10 cellular contexts compared by ENCODE assay signal in the genomic region with DNA sequence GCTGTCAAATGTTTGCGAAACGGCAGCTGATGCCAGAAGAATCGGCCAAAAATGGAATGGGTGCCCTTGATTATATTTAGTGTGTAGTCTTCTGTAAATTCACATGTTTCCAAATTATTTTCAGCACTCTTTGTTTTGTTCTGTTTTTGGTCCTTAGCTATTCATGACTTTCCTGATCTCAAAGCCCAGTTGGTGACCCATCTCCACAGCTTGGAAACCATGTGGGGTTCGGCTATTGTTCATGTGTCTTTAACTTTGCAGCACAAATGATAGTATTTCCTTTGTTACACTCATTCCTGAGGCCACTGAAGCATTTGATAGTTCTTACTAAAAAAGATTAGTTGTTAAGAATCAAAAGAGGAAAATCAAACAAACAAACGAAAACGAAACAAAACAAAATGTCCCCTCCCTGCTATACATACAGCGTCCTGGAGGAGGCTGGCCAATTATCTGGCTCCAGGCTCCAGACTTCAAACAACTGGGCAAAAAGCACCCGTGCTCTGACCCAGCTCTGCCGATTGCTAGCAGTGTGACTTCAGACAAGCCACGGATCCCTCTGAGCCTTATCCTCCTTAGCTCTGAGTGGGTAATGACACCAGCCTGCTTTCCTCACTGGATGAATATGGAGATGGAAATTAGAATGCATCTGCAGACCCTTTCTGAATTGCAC.
DNase-seq lines count a peak whose midpoint lies in the region; TF ChIP-seq lines count a peak whose summit lies in the region.
"Had no signal": no experiment of that assay in that cellular context is flagged by ENCODE, and none has a peak within 500 bp of the region (broad histone marks: within the 10 kb centered on the region; RNA-seq: fewer than 3 reads in every experiment).

No MANE protein-coding gene starts in this region.

- H3K9me3 Mint-ChIP-seq in CD8-positive, alpha-beta memory T cell: peaks cover 0 to 3% (median 0%) of the 10 kb centered on the region in 5 donors

- WGBS in thyroid gland, 2 donors: 56 to 57% methylated on average over 10 of the region's 10 CpGs

- CTCF ChIA-PET in CD8-positive, alpha-beta memory T cell (lab: Charles Lee): no interaction called here

- DNase-seq in NCI-H2081 (lab: John Stamatoyannopoulos, UW) (peak; percentile 49 to 81), NCI-H2081 treated with DMSO at 0.1 percent for 48 hours (lab: John Stamatoyannopoulos, UW) (no peak), NCI-H748 treated with DMSO at 0.1 percent for 48 hours (lab: John Stamatoyannopoulos, UW) (peak; percentile 57), fibroblast of mammary gland (ENCODE audit: low read depth) (no peak), thyroid gland (peak; percentile 2 to 7)
- DNase-seq in CD8-positive, alpha-beta memory T cell: no peak
- DNase-seq in activated T-cell treated with anti-CD3 and anti-CD28 coated beads, Interleukin-2, amount 50 U/mL, for 1 hour: no peak
- DNase-seq in stimulated activated CD4-positive, alpha-beta T cell treated with anti-CD3 and anti-CD28 coated beads, Interleukin-2, amount 100 ng/mL, for 48 hours: no peak
- DNase-seq: activated CD8-positive, alpha-beta memory T cell treated with anti-CD3 and anti-CD28 coated beads, Interleukin-2, amount 50 U/mL, for 4 hours; stimulated activated naive CD8-positive, alpha-beta T cell treated with anti-CD3 and anti-CD28 coated beads, Interleukin-15, amount 100 ng/mL, for 72 hours had no signal

- H3K4me3 Mint-ChIP-seq in CD8-positive, alpha-beta memory T cell: no peak overlapping the region
- H3K4me3 Mint-ChIP-seq: stimulated activated naive CD8-positive, alpha-beta T cell treated with anti-CD3 and anti-CD28 coated beads, Interleukin-15, amount 100 ng/mL, for 72 hours had no signal

- no peaks in the 10 kb centered on the region for H3K9me3 ChIP-seq in thyroid gland
- H3K9me3 ChIP-seq in CD8-positive, alpha-beta memory T cell (ENCODE audit: low read length): no peaks in the 10 kb centered on the region

- POLR2A ChIA-PET in CD8-positive, alpha-beta memory T cell (lab: Charles Lee): no interaction called here

- H3K36me3 Mint-ChIP-seq in CD8-positive, alpha-beta memory T cell: no peaks in the 10 kb centered on the region

- H3K4me1 ChIP-seq in thyroid gland: no peaks in the 10 kb centered on the region
- no peaks in the 10 kb centered on the region for H3K4me1 ChIP-seq in CD8-positive, alpha-beta memory T cell (ENCODE audit: insufficient read depth, low read length)

- TF ChIP-seq CTCF in fibroblast of mammary gland (conservative IDR thresholded peaks at IDR 0.05; ENCODE audit: control insufficient read depth, insufficient read depth, low read depth, low read length) (no peak), thyroid gland (IDR thresholded peaks at IDR 0.05) (peak in 1 of 6 experiments; percentile 8)

- peaks cover 0 to 4% of the 10 kb centered on the region in 2 donors for H3K27me3 Mint-ChIP-seq in CD8-positive, alpha-beta memory T cell
- H3K27me3 Mint-ChIP-seq: stimulated activated naive CD8-positive, alpha-beta T cell treated with anti-CD3 and anti-CD28 coated beads, Interleukin-15, amount 100 ng/mL, for 72 hours had no signal

- peak overlapping the region; percentile 25 for H3K4me3 ChIP-seq in fibroblast of mammary gland (ENCODE audit: control insufficient read depth, low read depth, low read length)
- H3K4me3 ChIP-seq in thyroid gland (replicated peaks in 1 of 3): no peak overlapping the region
- no peak overlapping the region for H3K4me3 ChIP-seq in CD8-positive, alpha-beta memory T cell (ENCODE audit: low read length)

- TF ChIP-seq POLR2A in thyroid gland (IDR thresholded peaks at IDR 0.05): no peak

- no peaks in the 10 kb centered on the region for H3K4me1 Mint-ChIP-seq in CD8-positive, alpha-beta memory T cell
- H3K4me1 Mint-ChIP-seq: stimulated activated naive CD8-positive, alpha-beta T cell treated with anti-CD3 and anti-CD28 coated beads, Interleukin-15, amount 100 ng/mL, for 72 hours had no signal

- no peak overlapping the region for H3K27ac Mint-ChIP-seq in CD8-positive, alpha-beta memory T cell
- H3K27ac Mint-ChIP-seq: stimulated activated naive CD8-positive, alpha-beta T cell treated with anti-CD3 and anti-CD28 coated beads, Interleukin-15, amount 100 ng/mL, for 72 hours had no signal

- H3K27ac ChIP-seq in thyroid gland: no peak overlapping the region
- H3K27ac ChIP-seq in CD8-positive, alpha-beta memory T cell (ENCODE audit: low read depth, low read length): no peak overlapping the region

- H3K27me3 ChIP-seq in thyroid gland: no peaks in the 10 kb centered on the region
- no peaks in the 10 kb centered on the region for H3K27me3 ChIP-seq in CD8-positive, alpha-beta memory T cell (ENCODE audit: insufficient read depth, low read length, poor library complexity, severe bottlenecking)

- no peaks in the 10 kb centered on the region for H3K36me3 ChIP-seq in thyroid gland
- H3K36me3 ChIP-seq in CD8-positive, alpha-beta memory T cell (ENCODE audit: insufficient read depth, low read length): no peaks in the 10 kb centered on the region

- intact Hi-C loops in thyroid gland (cut with DNase I): no loop called here

Comparison
In these comparisons a context has a peak if more than half of its experiments do, and no peak if none do; other contexts are left out.
1. DNase-seq: peak in NCI-H2081 (2 of 2), NCI-H748 treated with DMSO at 0.1 percent for 48 hours (single experiment) and thyroid gland (2 of 2); none in NCI-H2081 treated with DMSO at 0.1 percent for 48 hours (single experiment), fibroblast of mammary gland (single experiment), CD8-positive, alpha-beta memory T cell (0 of 5), activated T-cell treated with anti-CD3 and anti-CD28 coated beads, Interleukin-2, amount 50 U/mL, for 1 hour (single experiment) and stimulated activated CD4-positive, alpha-beta T cell treated with anti-CD3 and anti-CD28 coated beads, Interleukin-2, amount 100 ng/mL, for 48 hours (0 of 2).